In the genomic region with DNA sequence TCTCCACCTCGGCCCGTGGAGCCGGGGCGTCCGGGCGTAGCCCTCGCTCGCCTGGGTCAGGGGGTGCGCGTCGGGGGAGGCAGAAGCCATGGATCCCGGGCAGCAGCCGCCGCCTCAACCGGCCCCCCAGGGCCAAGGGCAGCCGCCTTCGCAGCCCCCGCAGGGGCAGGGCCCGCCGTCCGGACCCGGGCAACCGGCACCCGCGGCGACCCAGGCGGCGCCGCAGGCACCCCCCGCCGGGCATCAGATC, we compare ENCODE assay signal across 8 cellular contexts. TPM values are rescaled to one million over a fixed set of nuclear protein-coding genes. Genes with fewer than 3 reads are reported as not detected.
DNase-seq lines count a peak whose midpoint lies in the region; ATAC-seq and TF ChIP-seq lines count a peak whose summit lies in the region.

No MANE protein-coding gene starts in this region.

- peak overlapping the region; percentile 85 for H3K9ac ChIP-seq in SK-N-MC (ENCODE audit: insufficient read length)

- peak overlapping the region; percentile 90 for H3K4me3 Mint-ChIP-seq in stimulated activated effector memory CD8-positive, alpha-beta T cell treated with anti-CD3 and anti-CD28 coated beads, Interleukin-12 subunit alpha, Interleukin-12 subunit beta, amount 100 ng/mL, for 72 hours

- DNase-seq in BJ (ENCODE audit: low read depth) = no peak
- no peak for DNase-seq in SK-N-MC (ENCODE audit: low read depth, low spot score)
- no peak for DNase-seq in right atrium auricular region (ENCODE audit: low spot score)
- DNase-seq in stimulated activated effector memory CD8-positive, alpha-beta T cell treated with anti-CD3 and anti-CD28 coated beads, Interleukin-12 subunit alpha, Interleukin-12 subunit beta, amount 100 ng/mL, for 72 hours (ENCODE audit: low spot score in 2 of 2) = peak in 1 of 2 donors; percentile 14
- no peak for DNase-seq in DMS114 treated with DMSO at 0.1 percent for 48 hours (lab: John Stamatoyannopoulos, UW; ENCODE audit: unreplicated experiment)
- DNase-seq in AML-193 (lab: John Stamatoyannopoulos, UW) = no peak
- DNase-seq in iPS-NIHi7 (ENCODE audit: extremely low spot score) = no peak

- H3K4me1 ChIP-seq in right atrium auricular region = peaks cover 0 to 28% of the 10 kb centered on the region in 2 donors

- no peaks in the 10 kb centered on the region for H3K36me3 ChIP-seq in BJ (ENCODE audit: control insufficient read depth, insufficient read depth, low read length)
- H3K36me3 ChIP-seq in SK-N-MC (ENCODE audit: insufficient read depth, low read length) = peaks cover 16% of the 10 kb centered on the region
- peaks cover 6% of the 10 kb centered on the region for H3K36me3 ChIP-seq in right atrium auricular region

- H3K4me1 Mint-ChIP-seq in stimulated activated effector memory CD8-positive, alpha-beta T cell treated with anti-CD3 and anti-CD28 coated beads, Interleukin-12 subunit alpha, Interleukin-12 subunit beta, amount 100 ng/mL, for 72 hours = peaks cover 16% of the 10 kb centered on the region

- POLR2A ChIA-PET in BJ (lab: Charles Lee) = no interaction called here

- no peaks in the 10 kb centered on the region for H3K9me3 Mint-ChIP-seq in stimulated activated effector memory CD8-positive, alpha-beta T cell treated with anti-CD3 and anti-CD28 coated beads, Interleukin-12 subunit alpha, Interleukin-12 subunit beta, amount 100 ng/mL, for 72 hours

- H3K27ac Mint-ChIP-seq in stimulated activated effector memory CD8-positive, alpha-beta T cell treated with anti-CD3 and anti-CD28 coated beads, Interleukin-12 subunit alpha, Interleukin-12 subunit beta, amount 100 ng/mL, for 72 hours = peak overlapping the region; percentile 89

- H3K27ac ChIP-seq in SK-N-MC (peak overlapping the region; percentile 70), right atrium auricular region (peak overlapping the region; percentile 95 to 99)

- TF ChIP-seq CTCF in BJ (IDR thresholded peaks at IDR 0.05; ENCODE audit: insufficient read depth, low read depth, low read length) = no peak
- no peak for TF ChIP-seq CTCF in right atrium auricular region (IDR thresholded peaks at IDR 0.05)

- H3K9me3 ChIP-seq in SK-N-MC (ENCODE audit: low read depth, low read length) (no peaks in the 10 kb centered on the region), right atrium auricular region (no peaks in the 10 kb centered on the region)

- CTCF ChIA-PET in BJ (lab: Yijun Ruan, JAX) = no interaction called here

- H3K36me3 Mint-ChIP-seq in stimulated activated effector memory CD8-positive, alpha-beta T cell treated with anti-CD3 and anti-CD28 coated beads, Interleukin-12 subunit alpha, Interleukin-12 subunit beta, amount 100 ng/mL, for 72 hours = no peaks in the 10 kb centered on the region

- H3K4me3 ChIP-seq in BJ (ENCODE audit: low read depth, low read length) (peak overlapping the region; percentile 96), SK-N-MC (peak overlapping the region; percentile 99), right atrium auricular region (peak overlapping the region; percentile 84 to 93)

- ATAC-seq in GM21737 (IDR thresholded peaks at IDR 0.05; ENCODE audit: unreplicated experiment) = peak; percentile 33
- no peak for ATAC-seq in stimulated activated effector memory CD8-positive, alpha-beta T cell treated with anti-CD3 and anti-CD28 coated beads, Interleukin-12 subunit alpha, Interleukin-12 subunit beta, amount 100 ng/mL, for 72 hours

- H3K27me3 ChIP-seq in BJ (ENCODE audit: control insufficient read depth, insufficient read depth, low read length) = no peaks in the 10 kb centered on the region
- no peaks in the 10 kb centered on the region for H3K27me3 ChIP-seq in right atrium auricular region

RNA-seq across cellular contexts. Expression of a gene that starts 0.4 kb away (rescaled TPM):
- polyA plus RNA-seq in BJ (2011; rRNA removed) = 125 and 139 TPM in 2 replicates
- polyA minus RNA-seq in BJ (2011; rRNA and poly(A)+ RNA removed) = 226 and 269 TPM in 2 replicates
- total RNA-seq in right atrium auricular region = 100 to 1,000 TPM in 1 of 2 donors, 10 to 100 TPM in 1; 85.0 to 135 TPM
